ENCODE assay signal across 1 cellular context in genomic region chr18:3592864-3593263, GRCh38.
TF ChIP-seq lines count a peak whose summit lies in the region.

No MANE protein-coding gene starts in this region.

TF ChIP-seq in K562, 482 proteins besides CTCF, POLR2A, EP300 and RAD21 (continued from another document):
- TF ChIP-seq FOXP4 (CRISPR knock-in tag; IDR thresholded peaks at IDR 0.05; ENCODE audit: borderline replicate concordance), result peak; percentile 91
- TF ChIP-seq CUX1 (CRISPR knock-in tag; IDR thresholded peaks at IDR 0.05), result peak; percentile 7; the same call in 1 of the 2 replicates
- TF ChIP-seq E2F5 (CRISPR knock-in tag; IDR thresholded peaks at IDR 0.05), result no peak
- TF ChIP-seq ZNF668 (CRISPR knock-in tag; IDR thresholded peaks at IDR 0.05), result peak; percentile 60; the same call in 1 of the 2 replicates
- TF ChIP-seq FOXP1 (CRISPR knock-in tag; IDR thresholded peaks at IDR 0.05), result 0 out of 2 replicates have a peak, but pooled peaks have one; percentile 33
- peak; percentile 24 for TF ChIP-seq RBM25 (IDR thresholded peaks at IDR 0.05; ENCODE audit: low read depth, low read length, severe bottlenecking)
- TF ChIP-seq DLX4 (CRISPR knock-in tag; IDR thresholded peaks at IDR 0.05), result no peak
- TF ChIP-seq YY1 (IDR thresholded peaks at IDR 0.05; ENCODE audit: borderline replicate concordance in 1 of 3, control insufficient read depth in 1 of 3, extremely low read depth in 1 of 3, insufficient read depth in 3 of 3, insufficient read length in 1 of 3, insufficient replicate concordance in 2 of 3, low read depth in 1 of 3, low read length in 2 of 3), result no peak
TF ChIP-seq in K562: peak in this region for 6.
